Comparison of ENCODE assay signal across 23 cellular contexts in genomic region chr9:75452512-75452911, GRCh38.
DNase-seq lines count a peak whose midpoint lies in the region; ATAC-seq and TF ChIP-seq lines count a peak whose summit lies in the region.
"Had no signal": no experiment of that assay in that cellular context is flagged by ENCODE, and none has a peak within 500 bp of the region (broad histone marks: within the 10 kb centered on the region; RNA-seq: fewer than 3 reads in every experiment).

No MANE protein-coding gene starts in this region.

- H3K27me3 ChIP-seq in MM.1S (replicated peaks; ENCODE audit: insufficient read depth, low read length): no peaks in the 10 kb centered on the region
- no peaks in the 10 kb centered on the region for H3K27me3 ChIP-seq in suprapubic skin
- H3K27me3 ChIP-seq: BE2C, Peyer's patch had no signal

- H3K4me2 ChIP-seq in MM.1S (ENCODE audit: low read depth, low read length): peak overlapping the region; percentile 10; the same call in 1 of the 2 replicates

- TF ChIP-seq EP300 in suprapubic skin (IDR thresholded peaks at IDR 0.05): no peak

- H3K9me2 ChIP-seq in MM.1S (replicated peaks; ENCODE audit: insufficient read depth, low read length): no peaks in the 10 kb centered on the region

- TF ChIP-seq CTCF in MM.1S (IDR thresholded peaks at IDR 0.05; ENCODE audit: low read length) (no peak), suprapubic skin (IDR thresholded peaks at IDR 0.05) (no peak)

- H3K27ac ChIP-seq in MM.1S (ENCODE audit: low read length) (no peak overlapping the region), suprapubic skin (peak overlapping the region; percentile 24)
- H3K27ac ChIP-seq: HL-60, Peyer's patch had no signal

- no peaks in the 10 kb centered on the region for H4K20me1 ChIP-seq in MM.1S (ENCODE audit: insufficient read depth, low read length)

- H3K9ac ChIP-seq in MM.1S (ENCODE audit: low read length): no peak overlapping the region

- H3K4me1 Mint-ChIP-seq in activated T-helper 17 cell treated with anti-CD3 and anti-CD28 coated beads, Interleukin-2, amount 50 U/mL, for 72 hours: no peaks in the 10 kb centered on the region

- no peaks in the 10 kb centered on the region for H3K79me2 ChIP-seq in MM.1S (ENCODE audit: low read length)

- H3K4me1 ChIP-seq in MM.1S (ENCODE audit: low read length) (peaks cover 36% of the 10 kb centered on the region), suprapubic skin (peaks cover 29% of the 10 kb centered on the region)
- H3K4me1 ChIP-seq: BE2C, Caco-2 had no signal

- TF ChIP-seq POLR2A in suprapubic skin (IDR thresholded peaks at IDR 0.05): no peak

- no peaks in the 10 kb centered on the region for H3K36me3 Mint-ChIP-seq in activated T-helper 17 cell treated with anti-CD3 and anti-CD28 coated beads, Interleukin-2, amount 50 U/mL, for 72 hours (ENCODE audit: low read depth)
- H3K36me3 Mint-ChIP-seq: IgD-negative memory B cell had no signal

- DNase-seq in NOMO-1 treated with DMSO at 0.1 percent for 48 hours (lab: John Stamatoyannopoulos, UW; ENCODE audit: unreplicated experiment) (peak; percentile 4), NOMO-1 treated with dmso at 0.1 percent for 144 hours (lab: John Stamatoyannopoulos, UW; ENCODE audit: unreplicated experiment) (no peak), MM.1S (no peak), fibroblast of gingiva (ENCODE audit: low read depth) (peak; percentile 7), suprapubic skin (ENCODE audit: low spot score in 2 of 2) (no peak), germinal center (ENCODE audit: low spot score) (no peak), NCI-H510A treated with DMSO at 0.1 percent for 48 hours (lab: John Stamatoyannopoulos, UW) (no peak)
- DNase-seq: 8988T; BE2C; Caco-2; CD4-positive, alpha-beta T cell; DMS153; GDM1; H9; NCI-H1417; NCI-H187; NCI-H2107; NCI-H510A; NCI-H774; Peyer's patch had no signal

- H3K4me3 ChIP-seq in MM.1S (ENCODE audit: low read length) (no peak overlapping the region), suprapubic skin (no peak overlapping the region)
- H3K4me3 ChIP-seq: Peyer's patch had no signal

- no peaks in the 10 kb centered on the region for H3K27me3 Mint-ChIP-seq in activated T-helper 17 cell treated with anti-CD3 and anti-CD28 coated beads, Interleukin-2, amount 50 U/mL, for 72 hours

- H3K9me3 ChIP-seq in MM.1S (replicated peaks; ENCODE audit: insufficient read depth, low read length) (no peaks in the 10 kb centered on the region), suprapubic skin (no peaks in the 10 kb centered on the region)
- H3K9me3 ChIP-seq: BE2C, Caco-2, Peyer's patch had no signal

- no peak for ATAC-seq in activated T-helper 17 cell treated with anti-CD3 and anti-CD28 coated beads, Interleukin-2, amount 50 U/mL, for 72 hours (replicated peaks)

- H3F3A ChIP-seq in MM.1S (ENCODE audit: insufficient read depth, low read length): 0 out of 2 replicates have a peak, but pooled peaks cover 8% of the 10 kb centered on the region

- H3K9me3 Mint-ChIP-seq in activated T-helper 17 cell treated with anti-CD3 and anti-CD28 coated beads, Interleukin-2, amount 50 U/mL, for 72 hours: no peaks in the 10 kb centered on the region
- H3K9me3 Mint-ChIP-seq: CD4-positive, alpha-beta T cell; H9; IgD-negative memory B cell had no signal

- H2AFZ ChIP-seq in MM.1S (ENCODE audit: low read length): no peak overlapping the region

- WGBS in suprapubic skin: 62% methylated on average over 2 of the region's 2 CpGs

- no peak overlapping the region for H3K4me3 Mint-ChIP-seq in activated T-helper 17 cell treated with anti-CD3 and anti-CD28 coated beads, Interleukin-2, amount 50 U/mL, for 72 hours
- H3K4me3 Mint-ChIP-seq: CD4-positive, alpha-beta T cell; H9; IgD-negative memory B cell had no signal

- no peaks in the 10 kb centered on the region for H3K36me3 ChIP-seq in MM.1S (replicated peaks; ENCODE audit: insufficient read depth, low read length)
- no peaks in the 10 kb centered on the region for H3K36me3 ChIP-seq in suprapubic skin
- H3K36me3 ChIP-seq: BE2C, Peyer's patch had no signal

- no peak overlapping the region for H3K27ac Mint-ChIP-seq in activated T-helper 17 cell treated with anti-CD3 and anti-CD28 coated beads, Interleukin-2, amount 50 U/mL, for 72 hours
- H3K27ac Mint-ChIP-seq: CD4-positive, alpha-beta T cell; H9; IgD-negative memory B cell had no signal

Comparison
In these comparisons a context has a peak if more than half of its experiments do, and no peak if none do; other contexts are left out.
1. DNase-seq: peak in NOMO-1 treated with DMSO at 0.1 percent for 48 hours (single experiment) and fibroblast of gingiva (single experiment); none in NOMO-1 treated with dmso at 0.1 percent for 144 hours (single experiment), MM.1S (single experiment), suprapubic skin (0 of 2), germinal center (single experiment) and NCI-H510A treated with DMSO at 0.1 percent for 48 hours (single experiment).